In the genomic region with DNA sequence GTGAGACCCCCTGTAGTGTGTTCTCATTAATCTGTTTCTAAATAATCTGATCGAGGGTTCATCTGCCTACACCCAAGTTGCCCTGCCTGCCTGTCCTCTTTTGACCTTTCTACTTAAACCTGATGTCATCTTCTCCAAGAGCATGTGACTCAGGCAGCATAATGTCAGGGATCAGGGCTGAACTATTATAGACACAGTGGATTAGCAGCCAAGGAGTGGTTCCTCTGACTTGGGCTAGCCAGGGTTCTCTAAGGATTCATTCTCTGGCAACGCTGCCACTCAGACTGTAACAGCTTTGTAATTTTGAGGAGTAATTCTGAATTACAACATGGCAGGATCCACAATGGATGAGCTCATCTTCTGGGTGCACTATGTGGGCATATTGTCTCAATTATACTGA, we compare ENCODE assay signal across 1 cellular context.
TF ChIP-seq lines count a peak whose summit lies in the region.

No MANE protein-coding gene starts in this region.

TF ChIP-seq in K562, 482 proteins besides CTCF, POLR2A, EP300 and RAD21 (continued from another document and continues in another):
- no peak for TF ChIP-seq GABPB2 (CRISPR knock-in tag; conservative IDR thresholded peaks at IDR 0.05)
- no peak for TF ChIP-seq NRF1 (conservative IDR thresholded peaks at IDR 0.05 in 1 of 2, IDR thresholded peaks at IDR 0.05 in 1 of 2)
- no peak for TF ChIP-seq SIX5 (IDR thresholded peaks at IDR 0.05; ENCODE audit: borderline replicate concordance in 1 of 2, insufficient read depth in 1 of 2, low read depth in 1 of 2, low read length in 2 of 2)
- no peak for TF ChIP-seq ZNF146 (CRISPR knock-in tag; IDR thresholded peaks at IDR 0.05; ENCODE audit: unreplicated experiment)
- TF ChIP-seq CBX8 (IDR thresholded peaks at IDR 0.05; ENCODE audit: borderline replicate concordance, extremely low read depth, low read depth, low read length, poor library complexity, severe bottlenecking), result no peak
- TF ChIP-seq, protein P1, sequence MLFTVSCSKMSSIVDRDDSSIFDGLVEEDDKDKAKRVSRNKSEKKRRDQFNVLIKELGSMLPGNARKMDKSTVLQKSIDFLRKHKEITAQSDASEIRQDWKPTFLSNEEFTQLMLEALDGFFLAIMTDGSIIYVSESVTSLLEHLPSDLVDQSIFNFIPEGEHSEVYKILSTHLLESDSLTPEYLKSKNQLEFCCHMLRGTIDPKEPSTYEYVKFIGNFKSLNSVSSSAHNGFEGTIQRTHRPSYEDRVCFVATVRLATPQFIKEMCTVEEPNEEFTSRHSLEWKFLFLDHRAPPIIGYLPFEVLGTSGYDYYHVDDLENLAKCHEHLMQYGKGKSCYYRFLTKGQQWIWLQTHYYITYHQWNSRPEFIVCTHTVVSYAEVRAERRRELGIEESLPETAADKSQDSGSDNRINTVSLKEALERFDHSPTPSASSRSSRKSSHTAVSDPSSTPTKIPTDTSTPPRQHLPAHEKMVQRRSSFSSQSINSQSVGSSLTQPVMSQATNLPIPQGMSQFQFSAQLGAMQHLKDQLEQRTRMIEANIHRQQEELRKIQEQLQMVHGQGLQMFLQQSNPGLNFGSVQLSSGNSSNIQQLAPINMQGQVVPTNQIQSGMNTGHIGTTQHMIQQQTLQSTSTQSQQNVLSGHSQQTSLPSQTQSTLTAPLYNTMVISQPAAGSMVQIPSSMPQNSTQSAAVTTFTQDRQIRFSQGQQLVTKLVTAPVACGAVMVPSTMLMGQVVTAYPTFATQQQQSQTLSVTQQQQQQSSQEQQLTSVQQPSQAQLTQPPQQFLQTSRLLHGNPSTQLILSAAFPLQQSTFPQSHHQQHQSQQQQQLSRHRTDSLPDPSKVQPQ (CRISPR knock-in tag; IDR thresholded peaks at IDR 0.05; ENCODE audit: borderline replicate concordance), result no peak
- no peak for TF ChIP-seq ZNF165 (CRISPR knock-in tag; IDR thresholded peaks at IDR 0.05; ENCODE audit: borderline replicate concordance)
- TF ChIP-seq, protein P2, sequence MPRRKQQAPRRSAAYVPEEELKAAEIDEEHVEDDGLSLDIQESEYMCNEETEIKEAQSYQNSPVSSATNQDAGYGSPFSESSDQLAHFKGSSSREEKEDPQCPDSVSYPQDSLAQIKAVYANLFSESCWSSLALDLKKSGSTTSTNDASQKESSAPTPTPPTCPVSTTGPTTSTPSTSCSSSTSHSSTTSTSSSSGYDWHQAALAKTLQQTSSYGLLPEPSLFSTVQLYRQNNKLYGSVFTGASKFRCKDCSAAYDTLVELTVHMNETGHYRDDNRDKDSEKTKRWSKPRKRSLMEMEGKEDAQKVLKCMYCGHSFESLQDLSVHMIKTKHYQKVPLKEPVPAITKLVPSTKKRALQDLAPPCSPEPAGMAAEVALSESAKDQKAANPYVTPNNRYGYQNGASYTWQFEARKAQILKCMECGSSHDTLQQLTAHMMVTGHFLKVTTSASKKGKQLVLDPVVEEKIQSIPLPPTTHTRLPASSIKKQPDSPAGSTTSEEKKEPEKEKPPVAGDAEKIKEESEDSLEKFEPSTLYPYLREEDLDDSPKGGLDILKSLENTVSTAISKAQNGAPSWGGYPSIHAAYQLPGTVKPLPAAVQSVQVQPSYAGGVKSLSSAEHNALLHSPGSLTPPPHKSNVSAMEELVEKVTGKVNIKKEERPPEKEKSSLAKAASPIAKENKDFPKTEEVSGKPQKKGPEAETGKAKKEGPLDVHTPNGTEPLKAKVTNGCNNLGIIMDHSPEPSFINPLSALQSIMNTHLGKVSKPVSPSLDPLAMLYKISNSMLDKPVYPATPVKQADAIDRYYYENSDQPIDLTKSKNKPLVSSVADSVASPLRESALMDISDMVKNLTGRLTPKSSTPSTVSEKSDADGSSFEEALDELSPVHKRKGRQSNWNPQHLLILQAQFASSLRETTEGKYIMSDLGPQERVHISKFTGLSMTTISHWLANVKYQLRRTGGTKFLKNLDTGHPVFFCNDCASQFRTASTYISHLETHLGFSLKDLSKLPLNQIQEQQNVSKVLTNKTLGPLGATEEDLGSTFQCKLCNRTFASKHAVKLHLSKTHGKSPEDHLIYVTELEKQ (CRISPR knock-in tag; IDR thresholded peaks at IDR 0.05), result no peak
- no peak for TF ChIP-seq ESRRB (CRISPR knock-in tag; IDR thresholded peaks at IDR 0.05; ENCODE audit: borderline replicate concordance)
- TF ChIP-seq, protein P3, sequence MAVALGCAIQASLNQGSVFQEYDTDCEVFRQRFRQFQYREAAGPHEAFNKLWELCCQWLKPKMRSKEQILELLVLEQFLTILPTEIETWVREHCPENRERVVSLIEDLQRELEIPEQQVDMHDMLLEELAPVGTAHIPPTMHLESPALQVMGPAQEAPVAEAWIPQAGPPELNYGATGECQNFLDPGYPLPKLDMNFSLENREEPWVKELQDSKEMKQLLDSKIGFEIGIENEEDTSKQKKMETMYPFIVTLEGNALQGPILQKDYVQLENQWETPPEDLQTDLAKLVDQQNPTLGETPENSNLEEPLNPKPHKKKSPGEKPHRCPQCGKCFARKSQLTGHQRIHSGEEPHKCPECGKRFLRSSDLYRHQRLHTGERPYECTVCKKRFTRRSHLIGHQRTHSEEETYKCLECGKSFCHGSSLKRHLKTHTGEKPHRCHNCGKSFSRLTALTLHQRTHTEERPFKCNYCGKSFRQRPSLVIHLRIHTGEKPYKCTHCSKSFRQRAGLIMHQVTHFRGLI (CRISPR knock-in tag; IDR thresholded peaks at IDR 0.05), result no peak
- no peak for TF ChIP-seq SMARCA4 (IDR thresholded peaks at IDR 0.05)
- no peak for TF ChIP-seq ZNF707 (CRISPR knock-in tag; conservative IDR thresholded peaks at IDR 0.05)
- TF ChIP-seq, protein P4, sequence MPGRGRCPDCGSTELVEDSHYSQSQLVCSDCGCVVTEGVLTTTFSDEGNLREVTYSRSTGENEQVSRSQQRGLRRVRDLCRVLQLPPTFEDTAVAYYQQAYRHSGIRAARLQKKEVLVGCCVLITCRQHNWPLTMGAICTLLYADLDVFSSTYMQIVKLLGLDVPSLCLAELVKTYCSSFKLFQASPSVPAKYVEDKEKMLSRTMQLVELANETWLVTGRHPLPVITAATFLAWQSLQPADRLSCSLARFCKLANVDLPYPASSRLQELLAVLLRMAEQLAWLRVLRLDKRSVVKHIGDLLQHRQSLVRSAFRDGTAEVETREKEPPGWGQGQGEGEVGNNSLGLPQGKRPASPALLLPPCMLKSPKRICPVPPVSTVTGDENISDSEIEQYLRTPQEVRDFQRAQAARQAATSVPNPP (IDR thresholded peaks at IDR 0.05; ENCODE audit: borderline replicate concordance, insufficient read depth, insufficient read length), result no peak
- TF ChIP-seq NFATC3 (IDR thresholded peaks at IDR 0.05), result no peak
- no peak for TF ChIP-seq ILK (tag; IDR thresholded peaks at IDR 0.05; ENCODE audit: borderline replicate concordance, low read depth)
- TF ChIP-seq ZNF584 (CRISPR knock-in tag; IDR thresholded peaks at IDR 0.05; ENCODE audit: low read depth), result no peak
- TF ChIP-seq, protein P5, sequence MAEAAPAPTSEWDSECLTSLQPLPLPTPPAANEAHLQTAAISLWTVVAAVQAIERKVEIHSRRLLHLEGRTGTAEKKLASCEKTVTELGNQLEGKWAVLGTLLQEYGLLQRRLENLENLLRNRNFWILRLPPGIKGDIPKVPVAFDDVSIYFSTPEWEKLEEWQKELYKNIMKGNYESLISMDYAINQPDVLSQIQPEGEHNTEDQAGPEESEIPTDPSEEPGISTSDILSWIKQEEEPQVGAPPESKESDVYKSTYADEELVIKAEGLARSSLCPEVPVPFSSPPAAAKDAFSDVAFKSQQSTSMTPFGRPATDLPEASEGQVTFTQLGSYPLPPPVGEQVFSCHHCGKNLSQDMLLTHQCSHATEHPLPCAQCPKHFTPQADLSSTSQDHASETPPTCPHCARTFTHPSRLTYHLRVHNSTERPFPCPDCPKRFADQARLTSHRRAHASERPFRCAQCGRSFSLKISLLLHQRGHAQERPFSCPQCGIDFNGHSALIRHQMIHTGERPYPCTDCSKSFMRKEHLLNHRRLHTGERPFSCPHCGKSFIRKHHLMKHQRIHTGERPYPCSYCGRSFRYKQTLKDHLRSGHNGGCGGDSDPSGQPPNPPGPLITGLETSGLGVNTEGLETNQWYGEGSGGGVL (CRISPR knock-in tag; IDR thresholded peaks at IDR 0.05), result no peak
- TF ChIP-seq ARHGAP35 (IDR thresholded peaks at IDR 0.05; ENCODE audit: partially characterized antibody), result no peak
- TF ChIP-seq, protein P6, sequence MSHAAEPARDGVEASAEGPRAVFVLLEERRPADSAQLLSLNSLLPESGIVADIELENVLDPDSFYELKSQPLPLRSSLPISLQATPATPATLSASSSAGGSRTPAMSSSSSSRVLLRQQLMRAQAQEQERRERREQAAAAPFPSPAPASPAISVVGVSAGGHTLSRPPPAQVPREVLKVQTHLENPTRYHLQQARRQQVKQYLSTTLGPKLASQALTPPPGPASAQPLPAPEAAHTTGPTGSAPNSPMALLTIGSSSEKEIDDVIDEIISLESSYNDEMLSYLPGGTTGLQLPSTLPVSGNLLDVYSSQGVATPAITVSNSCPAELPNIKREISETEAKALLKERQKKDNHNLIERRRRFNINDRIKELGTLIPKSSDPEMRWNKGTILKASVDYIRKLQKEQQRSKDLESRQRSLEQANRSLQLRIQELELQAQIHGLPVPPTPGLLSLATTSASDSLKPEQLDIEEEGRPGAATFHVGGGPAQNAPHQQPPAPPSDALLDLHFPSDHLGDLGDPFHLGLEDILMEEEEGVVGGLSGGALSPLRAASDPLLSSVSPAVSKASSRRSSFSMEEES (CRISPR knock-in tag; IDR thresholded peaks at IDR 0.05), result no peak
- TF ChIP-seq DIDO1 (tag; IDR thresholded peaks at IDR 0.05; ENCODE audit: low read depth), result no peak
- TF ChIP-seq RBM34 (IDR thresholded peaks at IDR 0.05; ENCODE audit: borderline replicate concordance, insufficient read depth, low read length), result no peak
- TF ChIP-seq, protein P7, sequence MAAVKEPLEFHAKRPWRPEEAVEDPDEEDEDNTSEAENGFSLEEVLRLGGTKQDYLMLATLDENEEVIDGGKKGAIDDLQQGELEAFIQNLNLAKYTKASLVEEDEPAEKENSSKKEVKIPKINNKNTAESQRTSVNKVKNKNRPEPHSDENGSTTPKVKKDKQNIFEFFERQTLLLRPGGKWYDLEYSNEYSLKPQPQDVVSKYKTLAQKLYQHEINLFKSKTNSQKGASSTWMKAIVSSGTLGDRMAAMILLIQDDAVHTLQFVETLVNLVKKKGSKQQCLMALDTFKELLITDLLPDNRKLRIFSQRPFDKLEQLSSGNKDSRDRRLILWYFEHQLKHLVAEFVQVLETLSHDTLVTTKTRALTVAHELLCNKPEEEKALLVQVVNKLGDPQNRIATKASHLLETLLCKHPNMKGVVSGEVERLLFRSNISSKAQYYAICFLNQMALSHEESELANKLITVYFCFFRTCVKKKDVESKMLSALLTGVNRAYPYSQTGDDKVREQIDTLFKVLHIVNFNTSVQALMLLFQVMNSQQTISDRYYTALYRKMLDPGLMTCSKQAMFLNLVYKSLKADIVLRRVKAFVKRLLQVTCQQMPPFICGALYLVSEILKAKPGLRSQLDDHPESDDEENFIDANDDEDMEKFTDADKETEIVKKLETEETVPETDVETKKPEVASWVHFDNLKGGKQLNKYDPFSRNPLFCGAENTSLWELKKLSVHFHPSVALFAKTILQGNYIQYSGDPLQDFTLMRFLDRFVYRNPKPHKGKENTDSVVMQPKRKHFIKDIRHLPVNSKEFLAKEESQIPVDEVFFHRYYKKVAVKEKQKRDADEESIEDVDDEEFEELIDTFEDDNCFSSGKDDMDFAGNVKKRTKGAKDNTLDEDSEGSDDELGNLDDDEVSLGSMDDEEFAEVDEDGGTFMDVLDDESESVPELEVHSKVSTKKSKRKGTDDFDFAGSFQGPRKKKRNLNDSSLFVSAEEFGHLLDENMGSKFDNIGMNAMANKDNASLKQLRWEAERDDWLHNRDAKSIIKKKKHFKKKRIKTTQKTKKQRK (IDR thresholded peaks at IDR 0.05; ENCODE audit: borderline replicate concordance, low read depth, low read length), result no peak
- TF ChIP-seq ZNF124 (CRISPR knock-in tag; IDR thresholded peaks at IDR 0.05), result no peak
- no peak for TF ChIP-seq MYBL2 (IDR thresholded peaks at IDR 0.05; ENCODE audit: low read depth)
- TF ChIP-seq MYBL2 (CRISPR knock-in tag; IDR thresholded peaks at IDR 0.05; ENCODE audit: borderline replicate concordance), result no peak
- TF ChIP-seq ARNT (IDR thresholded peaks at IDR 0.05), result no peak
- no peak for TF ChIP-seq SMC3 (conservative IDR thresholded peaks at IDR 0.05; ENCODE audit: insufficient read depth, low read depth, low read length)
- no peak for TF ChIP-seq STAT5A (IDR thresholded peaks at IDR 0.05; ENCODE audit: borderline replicate concordance, low read length)
- TF ChIP-seq HDAC6 (IDR thresholded peaks at IDR 0.05; ENCODE audit: low read depth, low read length), result no peak
- TF ChIP-seq, protein P8, sequence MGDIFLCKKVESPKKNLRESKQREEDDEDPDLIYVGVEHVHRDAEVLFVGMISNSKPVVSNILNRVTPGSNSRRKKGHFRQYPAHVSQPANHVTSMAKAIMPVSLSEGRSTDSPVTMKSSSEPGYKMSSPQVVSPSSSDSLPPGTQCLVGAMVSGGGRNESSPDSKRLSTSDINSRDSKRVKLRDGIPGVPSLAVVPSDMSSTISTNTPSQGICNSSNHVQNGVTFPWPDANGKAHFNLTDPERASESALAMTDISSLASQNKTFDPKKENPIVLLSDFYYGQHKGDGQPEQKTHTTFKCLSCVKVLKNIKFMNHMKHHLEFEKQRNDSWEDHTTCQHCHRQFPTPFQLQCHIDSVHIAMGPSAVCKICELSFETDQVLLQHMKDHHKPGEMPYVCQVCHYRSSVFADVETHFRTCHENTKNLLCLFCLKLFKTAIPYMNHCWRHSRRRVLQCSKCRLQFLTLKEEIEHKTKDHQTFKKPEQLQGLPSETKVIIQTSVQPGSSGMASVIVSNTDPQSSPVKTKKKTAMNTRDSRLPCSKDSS (IDR thresholded peaks at IDR 0.05; ENCODE audit: low read depth, partially characterized antibody), result no peak
- TF ChIP-seq HNRNPH1 (optimal IDR thresholded peaks at IDR 0.05; ENCODE audit: low read depth, low read length), result no peak
- no peak for TF ChIP-seq HMG20A (CRISPR knock-in tag; conservative IDR thresholded peaks at IDR 0.05)
- no peak for TF ChIP-seq ZNF436 (CRISPR knock-in tag; IDR thresholded peaks at IDR 0.05)
- TF ChIP-seq JUND (IDR thresholded peaks at IDR 0.05; ENCODE audit: borderline replicate concordance, low read depth, low read length), result peak; percentile 67; the same call in 1 of the 2 replicates
- TF ChIP-seq JUND (tag; IDR thresholded peaks at IDR 0.05; ENCODE audit: borderline replicate concordance, low read depth, low read length), result peak; percentile 84; the same call in 2 of the 3 replicates
- TF ChIP-seq SRSF1 (IDR thresholded peaks at IDR 0.05; ENCODE audit: low read depth, low read length), result no peak
- TF ChIP-seq, protein P9, sequence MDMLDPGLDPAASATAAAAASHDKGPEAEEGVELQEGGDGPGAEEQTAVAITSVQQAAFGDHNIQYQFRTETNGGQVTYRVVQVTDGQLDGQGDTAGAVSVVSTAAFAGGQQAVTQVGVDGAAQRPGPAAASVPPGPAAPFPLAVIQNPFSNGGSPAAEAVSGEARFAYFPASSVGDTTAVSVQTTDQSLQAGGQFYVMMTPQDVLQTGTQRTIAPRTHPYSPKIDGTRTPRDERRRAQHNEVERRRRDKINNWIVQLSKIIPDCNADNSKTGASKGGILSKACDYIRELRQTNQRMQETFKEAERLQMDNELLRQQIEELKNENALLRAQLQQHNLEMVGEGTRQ (CRISPR knock-in tag; IDR thresholded peaks at IDR 0.05), result peak; percentile 38; the same call in 1 of the 2 replicates
- TF ChIP-seq HDAC3 (IDR thresholded peaks at IDR 0.05; ENCODE audit: borderline replicate concordance, partially characterized antibody), result no peak
- TF ChIP-seq, protein P10, sequence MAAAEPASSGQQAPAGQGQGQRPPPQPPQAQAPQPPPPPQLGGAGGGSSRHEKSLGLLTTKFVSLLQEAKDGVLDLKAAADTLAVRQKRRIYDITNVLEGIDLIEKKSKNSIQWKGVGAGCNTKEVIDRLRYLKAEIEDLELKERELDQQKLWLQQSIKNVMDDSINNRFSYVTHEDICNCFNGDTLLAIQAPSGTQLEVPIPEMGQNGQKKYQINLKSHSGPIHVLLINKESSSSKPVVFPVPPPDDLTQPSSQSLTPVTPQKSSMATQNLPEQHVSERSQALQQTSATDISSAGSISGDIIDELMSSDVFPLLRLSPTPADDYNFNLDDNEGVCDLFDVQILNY (CRISPR knock-in tag; IDR thresholded peaks at IDR 0.05), result no peak
- TF ChIP-seq ZNF311 (CRISPR knock-in tag; IDR thresholded peaks at IDR 0.05), result no peak
- TF ChIP-seq ZBTB17 (CRISPR knock-in tag; IDR thresholded peaks at IDR 0.05), result no peak
